7 cellular contexts compared by ENCODE assay signal in the genomic region with DNA sequence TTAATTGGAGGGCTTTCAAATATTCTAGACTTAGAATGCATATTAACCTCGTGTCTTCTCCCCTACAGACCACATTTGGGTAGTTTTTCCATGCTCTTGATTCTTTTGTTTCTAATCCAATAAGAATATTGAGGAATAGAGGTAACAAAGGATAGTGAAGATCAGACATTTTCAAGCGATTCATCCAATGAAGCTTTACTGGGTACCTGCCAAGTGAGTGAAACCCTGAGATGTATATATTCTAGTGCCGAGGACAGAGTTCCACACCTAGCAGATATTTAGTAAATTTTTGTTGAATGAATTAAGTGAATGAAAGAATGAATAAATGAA. TPM values are rescaled to one million over a fixed set of nuclear protein-coding genes. Genes with fewer than 3 reads are reported as not detected.
DNase-seq lines count a peak whose midpoint lies in the region; ATAC-seq, FAIRE-seq and TF ChIP-seq lines count a peak whose summit lies in the region.

No MANE protein-coding gene starts in this region.

- H3K4me1 ChIP-seq in K562 (replicated peaks in 1 of 2; ENCODE audit: control insufficient read depth in 2 of 2, insufficient read depth in 2 of 2, low read length in 2 of 2) (peaks cover 0 to 2% of the 10 kb centered on the region in 2 experiments; a peak in 2 of 5 replicates), mucosa of rectum (ENCODE audit: control insufficient read depth in 2 of 2, insufficient read depth in 2 of 2, low read length in 2 of 2) (peaks cover 0 to 5% of the 10 kb centered on the region in 2 donors)

- peak overlapping the region; percentile 94 for H3K27ac ChIP-seq in K562 (ENCODE audit: extremely low read depth, low read depth, low read length)
- peak overlapping the region in 1 of 2 donors; percentile 32 for H3K27ac ChIP-seq in mucosa of rectum (ENCODE audit: low read depth in 2 of 2, low read length in 2 of 2)

- no peak for TF ChIP-seq EP300 in K562 (IDR thresholded peaks at IDR 0.05; ENCODE audit: low read length)

- no peaks in the 10 kb centered on the region for H3K9me1 ChIP-seq in K562 (ENCODE audit: control insufficient read depth, insufficient read depth, low read length)

- no peak for TF ChIP-seq CTCF in K562 (IDR thresholded peaks at IDR 0.05 in 2 of 3, conservative IDR thresholded peaks at IDR 0.05 in 1 of 3; ENCODE audit: insufficient read depth in 2 of 3, low read depth in 1 of 3, low read length in 3 of 3)

- H3K4me3 ChIP-seq in K562 (peak overlapping the region; percentile 95), mucosa of rectum (ENCODE audit: low read length in 2 of 2) (peak overlapping the region; percentile 87 to 88)

- peak overlapping the region; percentile 76 for H3K4me2 ChIP-seq in K562 (ENCODE audit: insufficient read depth, low read length)

- H3K79me2 ChIP-seq in K562 (ENCODE audit: control insufficient read depth, insufficient read depth, low read length) = peaks cover 44% of the 10 kb centered on the region

- DNase-seq in K562 (ENCODE audit: extremely low read depth in 1 of 4, low spot score in 3 of 4) (no peak), KG1 (lab: John Stamatoyannopoulos, UW) (no peak), NCI-H2081 treated with DMSO at 0.1 percent for 48 hours (lab: John Stamatoyannopoulos, UW) (no peak), SIG-M5 (lab: John Stamatoyannopoulos, UW) (no peak)

- intact Hi-C loops in K562 (cut with micrococcal nuclease) = no loop called here

- H3K36me3 ChIP-seq in K562 (ENCODE audit: control insufficient read depth, insufficient read depth, low read length) (peaks cover 30% of the 10 kb centered on the region), mucosa of rectum (ENCODE audit: control insufficient read depth in 2 of 2, insufficient read depth in 2 of 2, low read length in 2 of 2) (peaks cover 0 to 2% of the 10 kb centered on the region in 2 donors)

- ATAC-seq in GM19043 (IDR thresholded peaks at IDR 0.05; ENCODE audit: low read depth, unreplicated experiment) = peak; percentile 1
- ATAC-seq in HG03520 (IDR thresholded peaks at IDR 0.05; ENCODE audit: unreplicated experiment) = peak; percentile 11
- ATAC-seq in K562 = no peak

- TSS peak; percentile 99 for BruUV-seq in K562 (replicated peaks; lab: Mats Ljungman, UMichigan)

- peak overlapping the region; percentile 90 for H2AFZ ChIP-seq in K562 (ENCODE audit: low read depth, low read length)

- in situ Hi-C loops in K562 (cut with MboI) = no loop called here

- no peak for FAIRE-seq in K562 (lab: Jason Lieb, UNC)

- no peak for TF ChIP-seq POLR2A in K562 (conservative IDR thresholded peaks at IDR 0.05)

- H3K9ac ChIP-seq in K562 (ENCODE audit: insufficient read depth in 1 of 2, low read depth in 2 of 2, low read length in 2 of 2) (peak overlapping the region in 1 of 2 experiments; percentile 96; a peak in 2 of 4 replicates), mucosa of rectum (ENCODE audit: low read depth in 1 of 2, low read length in 2 of 2) (peak overlapping the region; percentile 60 to 82)

- no peak for TF ChIP-seq RAD21 in K562 (CRISPR knock-in tag; conservative IDR thresholded peaks at IDR 0.05 in 1 of 2, IDR thresholded peaks at IDR 0.05 in 1 of 2)

- H4K20me1 ChIP-seq in K562 (replicated peaks; ENCODE audit: control insufficient read depth, insufficient read depth, low read length) = no peaks in the 10 kb centered on the region

- CTCF ChIA-PET in K562 (lab: Yijun Ruan, JAX; ENCODE audit: low intra/inter-chr PET ratio) = no interaction called here

- whole genome bisulfite sequencing in K562 (ENCODE audit: insufficient coverage, low coverage, missing lambda C conversion rate) = 10% methylated on average over 3 of the region's 3 CpGs

- H3K9me3 ChIP-seq in K562 (replicated peaks; ENCODE audit: control insufficient read depth, insufficient read depth, low read depth, low read length) (no peaks in the 10 kb centered on the region), mucosa of rectum (ENCODE audit: control insufficient read depth in 2 of 2, low read length in 2 of 2) (no peaks in the 10 kb centered on the region)

- H3K27me3 ChIP-seq in K562 (ENCODE audit: control insufficient read depth in 2 of 2, insufficient read depth in 2 of 2, low read length in 2 of 2) (no peaks in the 10 kb centered on the region), mucosa of rectum (ENCODE audit: control insufficient read depth in 2 of 2, insufficient read depth in 2 of 2, low read length in 2 of 2) (no peaks in the 10 kb centered on the region)

- POLR2A ChIA-PET in K562 (lab: Yijun Ruan, JAX) = interaction anchor here (0.5 to 1.4 kb wide), 3 partner anchors 11 to 274 kb away, joined by 3 to 5 read pairs (median 3); no protein-coding TSS in a partner anchor

TF ChIP-seq in K562, 482 proteins besides CTCF, POLR2A, EP300 and RAD21:
- TF ChIP-seq ETV5 (CRISPR knock-in tag; IDR thresholded peaks at IDR 0.05; ENCODE audit: low read depth) = no peak
- TF ChIP-seq ATF1 (CRISPR knock-in tag; IDR thresholded peaks at IDR 0.05) = no peak
- TF ChIP-seq ATF1 (tag; IDR thresholded peaks at IDR 0.05) = no peak
- no peak for TF ChIP-seq EGR1 (conservative IDR thresholded peaks at IDR 0.05)
- TF ChIP-seq SP2 (IDR thresholded peaks at IDR 0.05; ENCODE audit: extremely low read depth, low read depth, low read length, poor library complexity, severe bottlenecking) = no peak
- TF ChIP-seq PTBP1 (IDR thresholded peaks at IDR 0.05; ENCODE audit: low read depth, low read length) = no peak
- TF ChIP-seq ZNF23 (CRISPR knock-in tag; IDR thresholded peaks at IDR 0.05) = no peak
- TF ChIP-seq, protein P1, sequence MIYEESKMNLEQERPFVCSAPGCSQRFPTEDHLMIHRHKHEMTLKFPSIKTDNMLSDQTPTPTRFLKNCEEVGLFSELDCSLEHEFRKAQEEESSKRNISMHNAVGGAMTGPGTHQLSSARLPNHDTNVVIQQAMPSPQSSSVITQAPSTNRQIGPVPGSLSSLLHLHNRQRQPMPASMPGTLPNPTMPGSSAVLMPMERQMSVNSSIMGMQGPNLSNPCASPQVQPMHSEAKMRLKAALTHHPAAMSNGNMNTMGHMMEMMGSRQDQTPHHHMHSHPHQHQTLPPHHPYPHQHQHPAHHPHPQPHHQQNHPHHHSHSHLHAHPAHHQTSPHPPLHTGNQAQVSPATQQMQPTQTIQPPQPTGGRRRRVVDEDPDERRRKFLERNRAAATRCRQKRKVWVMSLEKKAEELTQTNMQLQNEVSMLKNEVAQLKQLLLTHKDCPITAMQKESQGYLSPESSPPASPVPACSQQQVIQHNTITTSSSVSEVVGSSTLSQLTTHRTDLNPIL (CRISPR knock-in tag; IDR thresholded peaks at IDR 0.05) = no peak
- no peak for TF ChIP-seq ZNF764 (CRISPR knock-in tag; IDR thresholded peaks at IDR 0.05; ENCODE audit: low read depth)
- no peak for TF ChIP-seq ZNF197 (CRISPR knock-in tag; IDR thresholded peaks at IDR 0.05; ENCODE audit: low read depth)
- TF ChIP-seq BRD4 (IDR thresholded peaks at IDR 0.05) = no peak
- TF ChIP-seq, protein P2, sequence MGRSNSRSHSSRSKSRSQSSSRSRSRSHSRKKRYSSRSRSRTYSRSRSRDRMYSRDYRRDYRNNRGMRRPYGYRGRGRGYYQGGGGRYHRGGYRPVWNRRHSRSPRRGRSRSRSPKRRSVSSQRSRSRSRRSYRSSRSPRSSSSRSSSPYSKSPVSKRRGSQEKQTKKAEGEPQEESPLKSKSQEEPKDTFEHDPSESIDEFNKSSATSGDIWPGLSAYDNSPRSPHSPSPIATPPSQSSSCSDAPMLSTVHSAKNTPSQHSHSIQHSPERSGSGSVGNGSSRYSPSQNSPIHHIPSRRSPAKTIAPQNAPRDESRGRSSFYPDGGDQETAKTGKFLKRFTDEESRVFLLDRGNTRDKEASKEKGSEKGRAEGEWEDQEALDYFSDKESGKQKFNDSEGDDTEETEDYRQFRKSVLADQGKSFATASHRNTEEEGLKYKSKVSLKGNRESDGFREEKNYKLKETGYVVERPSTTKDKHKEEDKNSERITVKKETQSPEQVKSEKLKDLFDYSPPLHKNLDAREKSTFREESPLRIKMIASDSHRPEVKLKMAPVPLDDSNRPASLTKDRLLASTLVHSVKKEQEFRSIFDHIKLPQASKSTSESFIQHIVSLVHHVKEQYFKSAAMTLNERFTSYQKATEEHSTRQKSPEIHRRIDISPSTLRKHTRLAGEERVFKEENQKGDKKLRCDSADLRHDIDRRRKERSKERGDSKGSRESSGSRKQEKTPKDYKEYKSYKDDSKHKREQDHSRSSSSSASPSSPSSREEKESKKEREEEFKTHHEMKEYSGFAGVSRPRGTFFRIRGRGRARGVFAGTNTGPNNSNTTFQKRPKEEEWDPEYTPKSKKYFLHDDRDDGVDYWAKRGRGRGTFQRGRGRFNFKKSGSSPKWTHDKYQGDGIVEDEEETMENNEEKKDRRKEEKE (IDR thresholded peaks at IDR 0.05; ENCODE audit: borderline replicate concordance in 1 of 2, control insufficient read depth in 1 of 2, low read depth in 2 of 2, low read length in 1 of 2) = no peak
TF ChIP-seq in K562: peak in this region for 0.

RNA-seq across cellular contexts. Expression of a gene that starts 0.5 kb away (rescaled TPM):
- total RNA-seq in K562 (2011; cell fraction: chromatin; rRNA removed; ENCODE audit: low replicate concordance) = 22.3 and 63.4 TPM in 2 replicates
- 15.0 and 17.4 TPM in 2 replicates for total RNA-seq in K562 (2011; cell fraction: nucleolus; rRNA removed)
- total RNA-seq in K562 (2011; cell fraction: nucleoplasm; rRNA removed) = 29.3 and 43.4 TPM in 2 replicates
- total RNA-seq in K562 (2014; rRNA removed) (28.5 and 31.3 TPM in 2 replicates), K562 (2014; rRNA removed; fragmentation: Illumina TruSeq; extraction: Trizol) (54.0 and 62.7 TPM in 2 replicates), K562 (2015; rRNA removed; fragmentation: Illumina TruSeq; extraction: Trizol) (41.0 and 47.3 TPM in 2 replicates), K562 (2021) (43.1 and 43.6 TPM in 2 replicates)
- polyA plus RNA-seq in K562 (2011; rRNA removed) (40.1 and 61.0 TPM in 2 replicates), K562 (2014; fragmentation: Illumina TruSeq; extraction: Trizol) (51.9 and 58.6 TPM in 2 replicates), K562 (2014; fragmentation: Nextera tagmentation; extraction: Ambion mirVana) (10 to 100 TPM; 81.4 to 94.0 TPM), K562 (2014; rRNA removed) (47.1 and 48.8 TPM in 2 replicates)
- polyA plus RNA-seq in K562 (2011; cell fraction: cytosol; rRNA removed) = 11.9 and 23.2 TPM in 2 replicates
- 30.8 and 38.8 TPM in 2 replicates for polyA plus RNA-seq in K562 (2011; cell fraction: nucleus; rRNA removed)
- polyA plus RNA-seq in K562 (2012) = 27.9 and 33.5 TPM in 2 replicates
- polyA minus RNA-seq in K562 (2011; rRNA and poly(A)+ RNA removed) = 48.2 and 49.2 TPM in 2 replicates
- polyA minus RNA-seq in K562 (2011; cell fraction: cytosol; rRNA and poly(A)+ RNA removed) = 17.3 and 18.5 TPM in 2 replicates
- 46.3 and 78.1 TPM in 2 replicates for polyA minus RNA-seq in K562 (2011; cell fraction: nucleus; rRNA and poly(A)+ RNA removed)
